ENCODE assay signal across 10 cellular contexts in genomic region chr19:12527034-12527836, GRCh38. TPM values are rescaled to one million over a fixed set of nuclear protein-coding genes. Genes with fewer than 3 reads are reported as not detected.
DNase-seq lines count a peak whose midpoint lies in the region; ATAC-seq and TF ChIP-seq lines count a peak whose summit lies in the region.
"Had no signal": no experiment of that assay in that cellular context is flagged by ENCODE, and none has a peak within 500 bp of the region (broad histone marks: within the 10 kb centered on the region; RNA-seq: fewer than 3 reads in every experiment).

No MANE protein-coding gene starts in this region.

- no peak overlapping the region for H3K27ac ChIP-seq in transverse colon
- no peak overlapping the region for H3K27ac ChIP-seq in aorta (ENCODE audit: low read depth in 1 of 2, low read length in 2 of 2)
- H3K27ac ChIP-seq: thyroid gland had no signal

- H3K27me3 ChIP-seq in transverse colon (no peaks in the 10 kb centered on the region), aorta (ENCODE audit: control insufficient read depth in 1 of 2, insufficient read depth in 2 of 2, low read length in 1 of 2) (no peaks in the 10 kb centered on the region)
- H3K27me3 ChIP-seq: thyroid gland had no signal

- TF ChIP-seq CTCF in AG10803 (conservative IDR thresholded peaks at IDR 0.05; ENCODE audit: low read length) (no peak), GM12865 (IDR thresholded peaks at IDR 0.05; ENCODE audit: insufficient read depth, low read depth, low read length, missing control alignments) (no peak), transverse colon (IDR thresholded peaks at IDR 0.05) (no peak)

- no peak overlapping the region for H3K27ac Mint-ChIP-seq in immature natural killer cell

- peaks cover 4 to 26% (median 10%) of the 10 kb centered on the region in 3 donors for H3K27me3 Mint-ChIP-seq in immature natural killer cell (ENCODE audit: low read depth in 3 of 3)

- peaks cover 17 to 88% (median 48%) of the 10 kb centered on the region in 4 donors for H3K36me3 ChIP-seq in transverse colon
- H3K36me3 ChIP-seq in aorta (ENCODE audit: control insufficient read depth in 1 of 2, insufficient read depth in 2 of 2, low read length in 1 of 2) = peaks cover 19 to 35% of the 10 kb centered on the region in 2 donors

- TF ChIP-seq POLR2A in transverse colon (IDR thresholded peaks at IDR 0.05) = no peak

- H3K4me3 Mint-ChIP-seq in immature natural killer cell = no peak overlapping the region

- H3K4me1 ChIP-seq in transverse colon (no peaks in the 10 kb centered on the region), aorta (ENCODE audit: control insufficient read depth in 1 of 2, insufficient read depth in 2 of 2, low read length in 2 of 2) (no peaks in the 10 kb centered on the region)
- H3K4me1 ChIP-seq: thyroid gland had no signal

- no peak for TF ChIP-seq EP300 in transverse colon (IDR thresholded peaks at IDR 0.05; ENCODE audit: low read depth)

- H3K9me3 ChIP-seq in transverse colon = peaks cover 94 to 98% of the 10 kb centered on the region in 2 donors
- peaks cover 28% of the 10 kb centered on the region for H3K9me3 ChIP-seq in aorta (ENCODE audit: control insufficient read depth, low read length)

- in situ Hi-C loops in transverse colon (cut with MboI; ENCODE audit: low pct_ligation_motif_present in 1 of 4, low pct_unique_long_range_greater_than_20kb in 1 of 4, low sequenced_read_pairs in 3 of 4) = no loop called here

- peaks cover 70 to 84% (median 83%) of the 10 kb centered on the region in 3 donors for H3K36me3 Mint-ChIP-seq in immature natural killer cell

- intact Hi-C loops in transverse colon (cut with DNase I; ENCODE audit: low total_unique reads) = no loop called here
- intact Hi-C loops in aorta (cut with DNase I) = no loop called here

- no peak for ATAC-seq in HG02759 (IDR thresholded peaks at IDR 0.05; ENCODE audit: unreplicated experiment)
- ATAC-seq in aorta (ENCODE audit: low FRiP score) = no peak

- H3K4me3 ChIP-seq in AG10803 (ENCODE audit: low read length) (no peak overlapping the region), GM12865 (ENCODE audit: low read depth, low read length) (no peak overlapping the region), transverse colon (peak overlapping the region in 1 of 4 donors; percentile 16), aorta (ENCODE audit: low read length in 2 of 2) (peak overlapping the region in 1 of 2 donors; percentile 22)
- H3K4me3 ChIP-seq: thyroid gland had no signal

- 90 to 95% methylated on average over 6 to 8 of the region's 8 CpGs for WGBS in transverse colon (ENCODE audit: low coverage in 1 of 2), 2 donors
- WGBS in aorta, 2 donors = 98% methylated on average over 8 of the region's 8 CpGs

- peaks cover 6 to 7% of the 10 kb centered on the region in 2 donors for H3K4me1 Mint-ChIP-seq in immature natural killer cell

- peaks cover 63 to 96% (median 89%) of the 10 kb centered on the region in 6 donors for H3K9me3 Mint-ChIP-seq in immature natural killer cell

- DNase-seq in AG10803 (ENCODE audit: low read depth) = peak; percentile 26
- peak; percentile 40 for DNase-seq in GM12865 (ENCODE audit: low read depth)
- peak; percentile 73 for DNase-seq in amniotic epithelial cell (ENCODE audit: low read depth)
- DNase-seq in immature natural killer cell = peak in 2 of 3 donors; percentile 7 to 19
- DNase-seq in NCI-H2029 (lab: John Stamatoyannopoulos, UW) = no peak
- DNase-seq in transverse colon = no peak
- no peak for DNase-seq in aorta
- DNase-seq: NCI-H146, thyroid gland had no signal

RNA-seq across cellular contexts. Expression of gene ZNF564, which starts 24.0 kb away (rescaled TPM):
- polyA plus RNA-seq in immature natural killer cell (10 to 100 TPM; 14.0 to 22.6 (median 16.2) TPM), aorta (1 to 10 TPM; 5.5 to 8.4 TPM)
- total RNA-seq in transverse colon (10 to 100 TPM; 16.4 to 25.6 (median 19.6) TPM), aorta (10 to 100 TPM; 12.0 to 15.4 TPM)

RNA-seq across cellular contexts. Expression of gene ZNF709, which starts 42.6 kb away (rescaled TPM):
- 1 to 10 TPM; 1.1 to 2.6 (median 2.3) TPM for polyA plus RNA-seq in immature natural killer cell
- total RNA-seq in transverse colon = 1 to 10 TPM; 1.1 to 4.1 (median 2.2) TPM
- total RNA-seq in aorta = 1 to 10 TPM; 5.1 to 5.8 TPM
- polyA plus RNA-seq in aorta = 1 to 10 TPM in 1 of 2 donors, not detected in 1; 1.2 TPM

Comparison
In these comparisons a context has a peak if more than half of its experiments do, and no peak if none do; other contexts are left out.
1. DNase-seq: peak in AG10803 (single experiment), GM12865 (single experiment), amniotic epithelial cell (single experiment) and immature natural killer cell (2 of 3); none in NCI-H2029 (single experiment), transverse colon (single experiment) and aorta (0 of 2).